In the genomic region with DNA sequence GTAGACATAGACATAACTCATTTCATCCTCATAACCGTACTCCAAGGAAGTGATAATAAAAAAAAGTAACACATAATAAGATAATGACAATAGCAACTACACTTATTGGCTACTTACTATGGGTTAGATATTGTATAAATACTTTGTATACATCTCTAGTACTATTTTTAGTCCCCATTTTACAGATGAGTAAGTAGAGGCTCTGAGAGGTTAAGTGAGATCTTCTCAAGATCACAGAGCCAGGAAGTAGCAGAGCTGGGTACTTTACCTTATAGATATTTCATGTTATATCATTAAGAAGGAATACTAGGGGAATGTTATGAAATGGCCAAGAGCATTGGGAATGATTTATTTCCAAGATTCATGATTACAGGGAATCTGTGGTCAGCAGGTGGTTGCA, we compare ENCODE assay signal across 7 cellular contexts. TPM values are rescaled to one million over a fixed set of nuclear protein-coding genes. Genes with fewer than 3 reads are reported as not detected.
"Had no signal": no experiment of that assay in that cellular context is flagged by ENCODE, and none has a peak within 500 bp of the region (broad histone marks: within the 10 kb centered on the region; RNA-seq: fewer than 3 reads in every experiment).

No MANE protein-coding gene starts in this region.

- H3K27ac ChIP-seq: KMS-11 had no signal

- DNase-seq: H9, HCEC 1CT, IMR-90, KBM-7 had no signal

- H3K4me3 ChIP-seq: GM23338 had no signal

- ATAC-seq: GM23338 had no signal

RNA-seq across cellular contexts. Expression of gene ADAMTSL3, which starts 49.4 kb away (rescaled TPM):
- total RNA-seq: HT-29 had no signal
